29 cellular contexts compared by ENCODE assay signal in genomic region chr10:72885953-72886352, GRCh38. TPM values are rescaled to one million over a fixed set of nuclear protein-coding genes. Genes with fewer than 3 reads are reported as not detected.
"Had no signal": no experiment of that assay in that cellular context is flagged by ENCODE, and none has a peak within 500 bp of the region (broad histone marks: within the 10 kb centered on the region; RNA-seq: fewer than 3 reads in every experiment).

No MANE protein-coding gene starts in this region.

- ATAC-seq: activated CD8-positive, alpha-beta memory T cell treated with anti-CD3 and anti-CD28 coated beads, Interleukin-2, amount 10 ng/mL, durations not matched to agents 7 days and 5 days; foreskin keratinocyte; heart right ventricle; left lung; lower lobe of right lung; naive thymus-derived CD8-positive, alpha-beta T cell had no signal

- H3K36me3 ChIP-seq: uterus had no signal

- H3K9me3 ChIP-seq: ascending aorta, esophagus muscularis mucosa, heart right ventricle, left lung, lower lobe of right lung, thoracic aorta, uterus had no signal

- DNase-seq: activated CD4-positive, alpha-beta memory T cell treated with anti-CD3 and anti-CD28 coated beads, Interleukin-2, amount 10 ng/mL, durations not matched to agents 7 days and 5 days; activated CD4-positive, alpha-beta T cell treated with anti-CD3 and anti-CD28 coated beads for 1 hour; activated CD4-positive, alpha-beta T cell treated with anti-CD3 and anti-CD28 coated beads, Interleukin-2, amount 10 ng/mL, durations not matched to agents 7 days and 5 days; activated CD8-positive, alpha-beta memory T cell treated with anti-CD3 and anti-CD28 coated beads, Interleukin-2, amount 10 ng/mL, durations not matched to agents 7 days and 5 days; activated effector memory CD4-positive, alpha-beta T cell treated with Interleukin-2 at 50 U/mL for 16 hours; activated naive CD4-positive, alpha-beta T cell treated with Interleukin-2 at 50 U/mL for 16 hours; activated naive CD8-positive, alpha-beta T cell treated with anti-CD3 and anti-CD28 coated beads for 36 hours; cortex of kidney; endodermal cell; foreskin keratinocyte; heart right ventricle; left lung; lower lobe of right lung; mesenchymal stem cell; naive thymus-derived CD8-positive, alpha-beta T cell; right cardiac atrium; spleen; stimulated activated naive CD4-positive, alpha-beta T cell; T-helper 2 cell; trophoblast cell; uterus had no signal

- H3K27me3 ChIP-seq: ascending aorta, esophagus muscularis mucosa, foreskin keratinocyte, heart right ventricle, left lung, spleen, uterus had no signal

- H3K4me3 ChIP-seq: ascending aorta, esophagus muscularis mucosa, heart right ventricle, left lung, lower lobe of right lung, spleen, thoracic aorta, uterus had no signal

- H3K27ac Mint-ChIP-seq: activated CD4-positive, alpha-beta memory T cell treated with anti-CD3 and anti-CD28 coated beads, Interleukin-2, amount 10 ng/mL, durations not matched to agents 7 days and 5 days; activated CD4-positive, alpha-beta T cell treated with anti-CD3 and anti-CD28 coated beads, Interleukin-2, amount 10 ng/mL, durations not matched to agents 7 days and 5 days; activated CD8-positive, alpha-beta memory T cell treated with anti-CD3 and anti-CD28 coated beads, Interleukin-2, amount 10 ng/mL, durations not matched to agents 7 days and 5 days; endodermal cell had no signal

- H3K4me1 ChIP-seq: ascending aorta, lower lobe of right lung, uterus had no signal

- H3K4me1 Mint-ChIP-seq: endodermal cell had no signal

- H3K27me3 Mint-ChIP-seq: activated CD4-positive, alpha-beta memory T cell treated with anti-CD3 and anti-CD28 coated beads, Interleukin-2, amount 10 ng/mL, durations not matched to agents 7 days and 5 days; activated CD4-positive, alpha-beta T cell treated with anti-CD3 and anti-CD28 coated beads, Interleukin-2, amount 10 ng/mL, durations not matched to agents 7 days and 5 days; activated CD8-positive, alpha-beta memory T cell treated with anti-CD3 and anti-CD28 coated beads, Interleukin-2, amount 10 ng/mL, durations not matched to agents 7 days and 5 days; activated naive CD8-positive, alpha-beta T cell treated with anti-CD3 and anti-CD28 coated beads for 36 hours; brain; naive thymus-derived CD8-positive, alpha-beta T cell had no signal

- H3K4me3 Mint-ChIP-seq: activated CD4-positive, alpha-beta memory T cell treated with anti-CD3 and anti-CD28 coated beads, Interleukin-2, amount 10 ng/mL, durations not matched to agents 7 days and 5 days; activated CD4-positive, alpha-beta T cell treated with anti-CD3 and anti-CD28 coated beads, Interleukin-2, amount 10 ng/mL, durations not matched to agents 7 days and 5 days; activated CD8-positive, alpha-beta memory T cell treated with anti-CD3 and anti-CD28 coated beads, Interleukin-2, amount 10 ng/mL, durations not matched to agents 7 days and 5 days; activated naive CD8-positive, alpha-beta T cell treated with anti-CD3 and anti-CD28 coated beads for 36 hours; brain; endodermal cell; naive thymus-derived CD8-positive, alpha-beta T cell; neural crest cell had no signal

- H3K9me3 Mint-ChIP-seq: activated CD4-positive, alpha-beta memory T cell treated with anti-CD3 and anti-CD28 coated beads, Interleukin-2, amount 10 ng/mL, durations not matched to agents 7 days and 5 days; brain had no signal

- H3K27ac ChIP-seq: ascending aorta, foreskin keratinocyte, lower lobe of right lung, thoracic aorta, uterus had no signal

RNA-seq across cellular contexts. Expression of gene OIT3, which starts 7.6 kb away (rescaled TPM):
- total RNA-seq: activated CD4-positive, alpha-beta memory T cell treated with anti-CD3 and anti-CD28 coated beads, Interleukin-2, amount 10 ng/mL, durations not matched to agents 7 days and 5 days; activated CD4-positive, alpha-beta T cell treated with anti-CD3 and anti-CD28 coated beads, Interleukin-2, amount 10 ng/mL, durations not matched to agents 7 days and 5 days; activated CD8-positive, alpha-beta memory T cell treated with anti-CD3 and anti-CD28 coated beads, Interleukin-2, amount 10 ng/mL, durations not matched to agents 7 days and 5 days; activated naive CD8-positive, alpha-beta T cell treated with anti-CD3 and anti-CD28 coated beads for 36 hours; ascending aorta; esophagus muscularis mucosa; foreskin keratinocyte; glomerular endothelial cell; naive thymus-derived CD8-positive, alpha-beta T cell; omental fat pad; subcutaneous adipose tissue; thoracic aorta had no signal
- polyA plus RNA-seq: foreskin keratinocyte; naive thymus-derived CD8-positive, alpha-beta T cell had no signal
